In the genomic region with DNA sequence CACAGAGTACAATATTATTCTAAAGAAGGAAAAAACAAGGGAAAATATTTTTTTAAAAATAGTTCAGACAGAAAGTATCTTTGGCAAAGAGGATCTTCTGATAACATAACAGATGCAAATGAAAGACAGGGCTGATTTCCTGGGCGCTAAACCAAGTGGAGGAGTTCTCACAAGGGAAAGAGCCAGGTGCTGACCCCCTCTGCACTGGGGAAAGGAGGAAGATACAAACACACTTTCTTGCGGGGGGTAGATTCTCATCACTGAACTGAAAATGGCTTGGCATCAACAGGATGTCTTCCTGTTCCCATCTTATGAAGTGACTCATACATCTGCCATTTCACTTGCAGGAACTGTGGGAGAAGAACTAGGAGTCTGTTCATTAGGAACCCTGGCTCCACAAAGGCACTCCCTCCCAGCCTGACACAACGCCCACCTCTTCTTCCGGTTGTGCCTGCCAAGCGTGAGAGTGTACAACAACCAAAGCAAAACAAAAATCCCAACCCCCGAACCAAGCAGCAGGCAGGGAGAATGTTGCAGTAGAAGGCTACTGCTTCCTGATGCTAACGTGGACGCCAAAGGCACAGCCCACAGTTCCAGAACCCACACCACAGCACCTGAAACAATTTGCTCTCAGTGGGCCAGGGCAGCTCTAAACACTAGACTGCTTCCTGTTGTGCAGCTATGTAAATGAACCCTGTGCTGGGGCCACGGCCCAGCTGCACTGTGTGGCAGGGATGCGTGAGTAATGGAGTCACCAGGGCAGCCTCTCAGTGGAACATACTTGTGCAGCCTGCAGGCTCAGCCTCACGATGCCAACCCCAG, we compare ENCODE assay signal across 8 cellular contexts.
DNase-seq lines count a peak whose midpoint lies in the region; ATAC-seq and TF ChIP-seq lines count a peak whose summit lies in the region.

No MANE protein-coding gene starts in this region.

- H3K36me3 ChIP-seq in RWPE2 (ENCODE audit: low read depth) = peaks cover 9% of the 10 kb centered on the region

- TF ChIP-seq CTCF in RWPE2 (IDR thresholded peaks at IDR 0.05; ENCODE audit: poor library complexity, severe bottlenecking) = no peak

- ATAC-seq in GM19397 (IDR thresholded peaks at IDR 0.05; ENCODE audit: unreplicated experiment) (peak; percentile 95), HG03457 (IDR thresholded peaks at IDR 0.05; ENCODE audit: unreplicated experiment) (peak; percentile 94), RWPE2 (ENCODE audit: low read depth) (peak; percentile 92)

- DNase-seq in CMK (ENCODE audit: low read depth) (peak; percentile 38), RWPE2 (ENCODE audit: low spot score) (peak; percentile 72), amygdala (lab: John Stamatoyannopoulos, UW) (peak in 46 of 56 donors; percentile 10 to 79 (median 43)), hippocampal formation (lab: John Stamatoyannopoulos, UW) (peak; percentile 24 to 40), skeletal muscle cell (ENCODE audit: low read depth) (peak; percentile 96), NCI-H1436 treated with DMSO at 0.1 percent for 48 hours (lab: John Stamatoyannopoulos, UW) (no peak)

- no peaks in the 10 kb centered on the region for H3K27me3 ChIP-seq in RWPE2 (ENCODE audit: insufficient read depth, poor library complexity, severe bottlenecking)

- peak overlapping the region; percentile 76 for H3K27ac ChIP-seq in RWPE2 (ENCODE audit: poor library complexity, severe bottlenecking)

- H3K4me3 ChIP-seq in RWPE2 (ENCODE audit: severe bottlenecking) = no peak overlapping the region
- H3K4me3 ChIP-seq in skeletal muscle cell (ENCODE audit: low read depth, low read length) = peak overlapping the region; percentile 0

- no peaks in the 10 kb centered on the region for H3K9me3 ChIP-seq in RWPE2 (ENCODE audit: severe bottlenecking)

- H3K4me1 ChIP-seq in RWPE2 (ENCODE audit: insufficient read depth, poor library complexity, severe bottlenecking) = peaks cover 29% of the 10 kb centered on the region
